1 cellular context compared by ENCODE assay signal in genomic region chr3:126481808-126482502, GRCh38.
TF ChIP-seq lines count a peak whose summit lies in the region.

No MANE protein-coding gene starts in this region.

TF ChIP-seq in SK-N-SH, 30 proteins besides CTCF, POLR2A, EP300 and RAD21 (continued from another document):
- TF ChIP-seq REST (IDR thresholded peaks at IDR 0.05; ENCODE audit: low read depth, low read length) (no peak), MXI1 (IDR thresholded peaks at IDR 0.05; ENCODE audit: low read depth, low read length) (peak; percentile 57; the same call in 1 of the 2 replicates), TAF1 (IDR thresholded peaks at IDR 0.05; ENCODE audit: borderline replicate concordance, low read depth, low read length) (no peak), RCOR1 (IDR thresholded peaks at IDR 0.05; ENCODE audit: low read length) (peak; percentile 8; the same call in 1 of the 2 replicates), USF2 (IDR thresholded peaks at IDR 0.05; ENCODE audit: borderline replicate concordance, low read depth, low read length) (no peak), MAX (IDR thresholded peaks at IDR 0.05; ENCODE audit: low read depth) (no peak)
